8 cellular contexts compared by ENCODE assay signal in genomic region chr17:76458580-76459490, GRCh38. TPM values are rescaled to one million over a fixed set of nuclear protein-coding genes. Genes with fewer than 3 reads are reported as not detected.
DNase-seq lines count a peak whose midpoint lies in the region; FAIRE-seq and TF ChIP-seq lines count a peak whose summit lies in the region.

No MANE protein-coding gene starts in this region.

- H3K36me3 Mint-ChIP-seq in activated CD4-positive, alpha-beta memory T cell treated with anti-CD3 and anti-CD28 coated beads for 36 hours = no peaks in the 10 kb centered on the region
- H3K36me3 Mint-ChIP-seq in activated CD4-positive, alpha-beta memory T cell treated with anti-CD3 and anti-CD28 coated beads, Interleukin-2, amount 10 ng/mL, durations not matched to agents 7 days and 5 days (ENCODE audit: low read depth) = no peaks in the 10 kb centered on the region

- no peak overlapping the region for H3K14ac ChIP-seq in mesenchymal stem cell (ENCODE audit: low read length in 2 of 2)

- H3K18ac ChIP-seq in mesenchymal stem cell (ENCODE audit: low read depth in 1 of 2, low read length in 2 of 2) = no peak overlapping the region

- peaks cover 2% of the 10 kb centered on the region for H3K4me1 ChIP-seq in mesenchymal stem cell (ENCODE audit: control insufficient read depth, insufficient read depth, low read depth, low read length)

- H3K4ac ChIP-seq in mesenchymal stem cell (ENCODE audit: low read depth in 1 of 2, low read length in 2 of 2) = no peak overlapping the region

- POLR2A ChIA-PET in activated CD4-positive, alpha-beta memory T cell treated with anti-CD3 and anti-CD28 coated beads for 36 hours (lab: Charles Lee) = no interaction called here
- POLR2A ChIA-PET in activated CD4-positive, alpha-beta memory T cell treated with anti-CD3 and anti-CD28 coated beads, Interleukin-2, amount 10 ng/mL, durations not matched to agents 7 days and 5 days (lab: Charles Lee) = interaction anchor here (0.9 to 1.4 kb wide), 3 partner anchors 10 to 98 kb away, joined by 3 to 4 read pairs (median 3); no protein-coding TSS in a partner anchor

- H3K27ac ChIP-seq in mesenchymal stem cell (ENCODE audit: low read length, poor library complexity, severe bottlenecking) = no peak overlapping the region

- no peak overlapping the region for H3K4me3 Mint-ChIP-seq in activated CD4-positive, alpha-beta memory T cell treated with anti-CD3 and anti-CD28 coated beads for 36 hours
- H3K4me3 Mint-ChIP-seq in activated CD4-positive, alpha-beta memory T cell treated with anti-CD3 and anti-CD28 coated beads, Interleukin-2, amount 10 ng/mL, durations not matched to agents 7 days and 5 days = no peak overlapping the region

- no peak overlapping the region for H2BK120ac ChIP-seq in mesenchymal stem cell (ENCODE audit: low read depth, low read length)

- H3K9me3 ChIP-seq in mesenchymal stem cell (ENCODE audit: control insufficient read depth, low read length) = no peaks in the 10 kb centered on the region

- no peak for FAIRE-seq in bronchial epithelial cell (lab: Jason Lieb, UNC)

- H3K27ac Mint-ChIP-seq in activated CD4-positive, alpha-beta memory T cell treated with anti-CD3 and anti-CD28 coated beads for 36 hours = no peak overlapping the region
- no peak overlapping the region for H3K27ac Mint-ChIP-seq in activated CD4-positive, alpha-beta memory T cell treated with anti-CD3 and anti-CD28 coated beads, Interleukin-2, amount 10 ng/mL, durations not matched to agents 7 days and 5 days

- H3K36me3 ChIP-seq in bronchial epithelial cell (ENCODE audit: control insufficient read depth, insufficient read depth, low read length) (no peaks in the 10 kb centered on the region), mesenchymal stem cell (ENCODE audit: control insufficient read depth in 1 of 2, insufficient read depth in 2 of 2, low read depth in 1 of 2, low read length in 2 of 2) (no peaks in the 10 kb centered on the region)

- H2BK5ac ChIP-seq in mesenchymal stem cell (ENCODE audit: low read depth, low read length, poor library complexity, severe bottlenecking) = no peak overlapping the region

- H2BK15ac ChIP-seq in mesenchymal stem cell (ENCODE audit: low read depth, poor library complexity, severe bottlenecking) = no peak overlapping the region

- intact Hi-C loops in activated CD4-positive, alpha-beta memory T cell treated with anti-CD3 and anti-CD28 coated beads for 36 hours (cut with micrococcal nuclease) = loop anchor here (1.0 kb wide), 1 partner anchor 51 kb away; no protein-coding TSS in a partner anchor

- no peaks in the 10 kb centered on the region for H3K79me1 ChIP-seq in mesenchymal stem cell (replicated peaks; ENCODE audit: low read length, poor library complexity, severe bottlenecking)

- peak; percentile 40 for DNase-seq in activated CD4-positive, alpha-beta memory T cell treated with anti-CD3 and anti-CD28 coated beads for 36 hours
- no peak for DNase-seq in activated CD4-positive, alpha-beta memory T cell treated with anti-CD3 and anti-CD28 coated beads, Interleukin-2, amount 10 ng/mL, durations not matched to agents 7 days and 5 days
- peak; percentile 58 for DNase-seq in NCI-H460 (ENCODE audit: extremely low read depth, low read depth)
- peak; percentile 52 for DNase-seq in bronchial epithelial cell (ENCODE audit: low read depth)
- DNase-seq in mesenchymal stem cell = peak; percentile 66
- no peak for DNase-seq in NOMO-1 treated with DMSO at 0.1 percent for 48 hours (lab: John Stamatoyannopoulos, UW; ENCODE audit: unreplicated experiment)
- DNase-seq in NCI-H748 (lab: John Stamatoyannopoulos, UW; ENCODE audit: unreplicated experiment) = no peak
- DNase-seq in stimulated activated CD4-positive, alpha-beta T cell treated with anti-CD3 and anti-CD28 coated beads, Interleukin-12 subunit alpha, Interleukin-12 subunit beta, amount 100 ng/mL, for 4 hours = no peak

- no peaks in the 10 kb centered on the region for H3K27me3 Mint-ChIP-seq in activated CD4-positive, alpha-beta memory T cell treated with anti-CD3 and anti-CD28 coated beads for 36 hours
- H3K27me3 Mint-ChIP-seq in activated CD4-positive, alpha-beta memory T cell treated with anti-CD3 and anti-CD28 coated beads, Interleukin-2, amount 10 ng/mL, durations not matched to agents 7 days and 5 days = peaks cover 7% of the 10 kb centered on the region

- H3K23ac ChIP-seq in mesenchymal stem cell (ENCODE audit: low read length in 2 of 2) = no peak overlapping the region

- no peak overlapping the region for H2AK5ac ChIP-seq in mesenchymal stem cell (ENCODE audit: low read length, severe bottlenecking)

- no peaks in the 10 kb centered on the region for H3K9me3 Mint-ChIP-seq in activated CD4-positive, alpha-beta memory T cell treated with anti-CD3 and anti-CD28 coated beads for 36 hours
- no peaks in the 10 kb centered on the region for H3K9me3 Mint-ChIP-seq in activated CD4-positive, alpha-beta memory T cell treated with anti-CD3 and anti-CD28 coated beads, Interleukin-2, amount 10 ng/mL, durations not matched to agents 7 days and 5 days

- H4K91ac ChIP-seq in mesenchymal stem cell (ENCODE audit: low read length) = no peak overlapping the region

- H3K4me2 ChIP-seq in mesenchymal stem cell (ENCODE audit: low read length, poor library complexity, severe bottlenecking) = no peak overlapping the region

- no peaks in the 10 kb centered on the region for H3K4me1 Mint-ChIP-seq in activated CD4-positive, alpha-beta memory T cell treated with anti-CD3 and anti-CD28 coated beads for 36 hours (ENCODE audit: low read depth)
- no peaks in the 10 kb centered on the region for H3K4me1 Mint-ChIP-seq in activated CD4-positive, alpha-beta memory T cell treated with anti-CD3 and anti-CD28 coated beads, Interleukin-2, amount 10 ng/mL, durations not matched to agents 7 days and 5 days

- H2AFZ ChIP-seq in mesenchymal stem cell (ENCODE audit: low read depth, low read length) = no peak overlapping the region

- no peak overlapping the region for H4K8ac ChIP-seq in mesenchymal stem cell (ENCODE audit: low read length)

- 40% methylated on average over 9 of the region's 9 CpGs for WGBS in mesenchymal stem cell

- no peaks in the 10 kb centered on the region for H3K27me3 ChIP-seq in bronchial epithelial cell (ENCODE audit: control insufficient read depth, insufficient read depth, low read length)
- peaks cover 0 to 31% of the 10 kb centered on the region in 2 experiments for H3K27me3 ChIP-seq in mesenchymal stem cell (ENCODE audit: control insufficient read depth in 1 of 2, insufficient read depth in 1 of 2, low read length in 2 of 2)

- no peak overlapping the region for H3K9ac ChIP-seq in mesenchymal stem cell (ENCODE audit: low read length)

- H3K4me3 ChIP-seq in bronchial epithelial cell (ENCODE audit: low read depth, low read length) = no peak overlapping the region
- H3K4me3 ChIP-seq in mesenchymal stem cell (ENCODE audit: insufficient read depth in 1 of 2, low read depth in 1 of 2, low read length in 2 of 2) = no peak overlapping the region

- no peak overlapping the region for H2BK12ac ChIP-seq in mesenchymal stem cell (ENCODE audit: low read length in 2 of 2)

- peak; percentile 86 for TF ChIP-seq CTCF in bronchial epithelial cell (IDR thresholded peaks at IDR 0.05; ENCODE audit: insufficient read depth, low read length, severe bottlenecking)

- CTCF ChIA-PET in activated CD4-positive, alpha-beta memory T cell treated with anti-CD3 and anti-CD28 coated beads for 36 hours (lab: Charles Lee) = interaction anchor here (0.9 to 2.3 kb wide), 8 partner anchors 8 to 222 kb away, joined by 3 to 11 read pairs (median 4); partner anchors contain the start of genes AANAT and PRPSAP1
- CTCF ChIA-PET in activated CD4-positive, alpha-beta memory T cell treated with anti-CD3 and anti-CD28 coated beads, Interleukin-2, amount 10 ng/mL, durations not matched to agents 7 days and 5 days (lab: Charles Lee) = interaction anchor here (1.0 to 1.5 kb wide), 9 partner anchors 9 to 213 kb away, joined by 3 to 7 read pairs (median 3); partner anchors contain the start of gene AANAT

RNA-seq across cellular contexts. Expression of gene UBE2O, which starts 5.9 kb away (rescaled TPM):
- 10 to 100 TPM; 24.5 to 25.2 TPM for total RNA-seq in activated CD4-positive, alpha-beta memory T cell treated with anti-CD3 and anti-CD28 coated beads for 36 hours
- 10 to 100 TPM; 26.5 to 28.9 TPM for total RNA-seq in activated CD4-positive, alpha-beta memory T cell treated with anti-CD3 and anti-CD28 coated beads, Interleukin-2, amount 10 ng/mL, durations not matched to agents 7 days and 5 days
- total RNA-seq in NCI-H460 (2014; rRNA removed; shearing (Covaris generic)) = 15.8 and 21.0 TPM in 2 replicates
- 38.7 and 43.3 TPM in 2 replicates for polyA plus RNA-seq in NCI-H460 (2014; cell fraction: nucleus; rRNA removed)
- total RNA-seq in bronchial epithelial cell = 15.8 and 21.8 TPM in 2 replicates
- 7.8 TPM for polyA plus RNA-seq in mesenchymal stem cell (2013, experiment 1 of 2)
- 6.8 TPM for polyA plus RNA-seq in mesenchymal stem cell (2013, experiment 2 of 2)

RNA-seq across cellular contexts. Expression of gene AANAT, which starts 8.6 kb away (rescaled TPM):
- total RNA-seq in activated CD4-positive, alpha-beta memory T cell treated with anti-CD3 and anti-CD28 coated beads for 36 hours = not detected
- not detected for total RNA-seq in activated CD4-positive, alpha-beta memory T cell treated with anti-CD3 and anti-CD28 coated beads, Interleukin-2, amount 10 ng/mL, durations not matched to agents 7 days and 5 days
- total RNA-seq in NCI-H460 (2014; rRNA removed; shearing (Covaris generic)) = not detected in 2 replicates
- polyA plus RNA-seq in NCI-H460 (2014; cell fraction: nucleus; rRNA removed) = 0.89 TPM in 1 of 2 replicates, not detected in the other
- not detected in 2 replicates for total RNA-seq in bronchial epithelial cell
- polyA plus RNA-seq in mesenchymal stem cell (2013, experiment 1 of 2) = 0.03 TPM
- 0.01 TPM for polyA plus RNA-seq in mesenchymal stem cell (2013, experiment 2 of 2)

RNA-seq across cellular contexts. Expression of gene RHBDF2, which starts 42.4 kb away (rescaled TPM):
- 10 to 100 TPM; 28.9 to 30.0 TPM for total RNA-seq in activated CD4-positive, alpha-beta memory T cell treated with anti-CD3 and anti-CD28 coated beads for 36 hours
- total RNA-seq in activated CD4-positive, alpha-beta memory T cell treated with anti-CD3 and anti-CD28 coated beads, Interleukin-2, amount 10 ng/mL, durations not matched to agents 7 days and 5 days = 10 to 100 TPM; 33.2 to 33.8 TPM
- 21.5 and 28.1 TPM in 2 replicates for total RNA-seq in NCI-H460 (2014; rRNA removed; shearing (Covaris generic))
- polyA plus RNA-seq in NCI-H460 (2014; cell fraction: nucleus; rRNA removed) = 20.2 and 27.7 TPM in 2 replicates
- 9.9 and 10.8 TPM in 2 replicates for total RNA-seq in bronchial epithelial cell
- polyA plus RNA-seq in mesenchymal stem cell (2013, experiment 1 of 2) = 19.9 TPM
- polyA plus RNA-seq in mesenchymal stem cell (2013, experiment 2 of 2) = 18.4 TPM

Comparison
In these comparisons a context has a peak if more than half of its experiments do, and no peak if none do; other contexts are left out.
1. DNase-seq: peak in activated CD4-positive, alpha-beta memory T cell treated with anti-CD3 and anti-CD28 coated beads for 36 hours (single experiment), NCI-H460 (single experiment), bronchial epithelial cell (single experiment) and mesenchymal stem cell (single experiment); none in activated CD4-positive, alpha-beta memory T cell treated with anti-CD3 and anti-CD28 coated beads, Interleukin-2, amount 10 ng/mL, durations not matched to agents 7 days and 5 days (single experiment), NOMO-1 treated with DMSO at 0.1 percent for 48 hours (single experiment), NCI-H748 (single experiment) and stimulated activated CD4-positive, alpha-beta T cell treated with anti-CD3 and anti-CD28 coated beads, Interleukin-12 subunit alpha, Interleukin-12 subunit beta, amount 100 ng/mL, for 4 hours (single experiment).